13 cellular contexts compared by ENCODE assay signal in the genomic region with DNA sequence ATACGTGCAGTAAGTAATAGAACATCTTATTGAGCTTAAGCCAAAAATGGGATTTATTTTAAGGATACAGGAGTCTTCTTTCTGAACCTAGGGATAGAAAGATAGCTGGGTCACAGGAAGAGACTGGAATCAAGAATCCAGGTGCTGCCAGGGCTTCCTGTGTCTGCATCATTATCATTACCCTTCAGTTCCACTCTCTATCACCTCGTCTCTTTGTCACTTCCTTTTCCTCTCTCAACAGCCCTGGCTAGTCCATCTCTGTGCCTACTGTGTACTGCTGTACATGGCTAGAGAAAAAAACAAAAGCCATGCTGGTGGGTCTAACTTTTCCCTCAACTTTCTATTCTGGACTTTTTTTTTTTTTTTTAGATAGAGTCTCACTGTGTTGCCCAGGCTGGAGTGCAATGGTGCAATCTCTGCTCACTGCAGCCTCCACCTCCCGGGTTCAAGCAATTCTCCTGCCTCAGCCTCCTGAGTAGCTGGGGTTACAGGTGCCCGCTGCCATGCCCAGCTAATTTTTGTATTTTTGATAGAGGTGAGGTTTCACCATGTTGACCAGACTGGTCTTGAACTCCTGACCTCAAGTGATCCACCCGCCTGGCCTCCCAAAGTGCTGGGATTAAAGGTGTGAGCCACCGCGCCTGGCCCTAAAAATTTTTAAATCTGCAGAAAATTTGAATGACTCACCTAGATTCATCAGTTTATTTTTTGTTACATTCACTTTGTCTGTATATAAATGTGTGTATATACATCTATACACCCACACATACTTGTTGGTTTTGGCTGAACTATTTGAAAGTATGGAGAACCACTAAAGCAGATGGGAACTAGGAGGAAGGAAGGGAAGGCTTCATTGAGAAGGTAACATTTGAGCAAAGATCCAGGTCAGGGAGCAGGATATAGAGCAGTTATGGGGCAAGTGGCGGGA. TPM values are rescaled to one million over a fixed set of nuclear protein-coding genes. Genes with fewer than 3 reads are reported as not detected.
DNase-seq lines count a peak whose midpoint lies in the region; ATAC-seq, FAIRE-seq and TF ChIP-seq lines count a peak whose summit lies in the region.
"Had no signal": no experiment of that assay in that cellular context is flagged by ENCODE, and none has a peak within 500 bp of the region (broad histone marks: within the 10 kb centered on the region; RNA-seq: fewer than 3 reads in every experiment).

No MANE protein-coding gene starts in this region.

- ATAC-seq in left cardiac atrium (no peak), HepG2 (no peak), GM19397 (IDR thresholded peaks at IDR 0.05; ENCODE audit: unreplicated experiment) (no peak)
- ATAC-seq: activated CD4-positive, alpha-beta T cell treated with anti-CD3 and anti-CD28 coated beads for 36 hours had no signal

- H3K27ac ChIP-seq in cardiac muscle cell: peak overlapping the region; percentile 83
- H3K27ac ChIP-seq in mammary epithelial cell (ENCODE audit: insufficient read depth, low read depth, low read length): peak overlapping the region; percentile 92
- peak overlapping the region; percentile 66 for H3K27ac ChIP-seq in HepG2 (ENCODE audit: extremely low read length, insufficient read depth, low read length)
- peak overlapping the region; percentile 45 for H3K27ac ChIP-seq in urinary bladder (ENCODE audit: low read depth)
- H3K27ac ChIP-seq in OCI-LY7 (ENCODE audit: low read depth, low read length, poor library complexity, severe bottlenecking): no peak overlapping the region

- no peak for TF ChIP-seq RAD21 in HepG2 (CRISPR knock-in tag; IDR thresholded peaks at IDR 0.05)

- no peaks in the 10 kb centered on the region for H3K27me3 ChIP-seq in cardiac muscle cell
- H3K27me3 ChIP-seq in mammary epithelial cell (ENCODE audit: insufficient read depth, low read length): no peaks in the 10 kb centered on the region
- H3K27me3 ChIP-seq in HepG2 (ENCODE audit: control insufficient read depth in 1 of 2, insufficient read depth in 2 of 2, low read length in 2 of 2): no peaks in the 10 kb centered on the region

- H2AFZ ChIP-seq in mammary epithelial cell (ENCODE audit: low read depth, low read length): peak overlapping the region; percentile 33
- H2AFZ ChIP-seq in HepG2 (ENCODE audit: low read length): no peak overlapping the region
- H2AFZ ChIP-seq in OCI-LY7 (ENCODE audit: low read length): no peak overlapping the region

- in situ Hi-C loops in mammary epithelial cell (cut with MboI; ENCODE audit: low sequenced_read_pairs in 2 of 2): no loop called here
- in situ Hi-C loops in HepG2 (cut with HindIII; ENCODE audit: extremely low pct_ligation_motif_present, low pct_unique_long_range_greater_than_20kb): no loop called here

- POLR2A ChIA-PET in HepG2 (lab: Yijun Ruan, JAX) (interaction anchor here (0.6 kb wide), 1 partner anchor 21 kb away, joined by 3 read pairs; no protein-coding TSS in a partner anchor), OCI-LY7 (lab: Charles Lee) (no interaction called here)

- no peak for TF ChIP-seq POLR2A in HepG2 (IDR thresholded peaks at IDR 0.05; ENCODE audit: insufficient read depth in 1 of 2, low read depth in 2 of 2, low read length in 2 of 2)

- no peak for TF ChIP-seq CTCF in cardiac muscle cell (IDR thresholded peaks at IDR 0.05; ENCODE audit: low read depth, low read length)
- no peak for TF ChIP-seq CTCF in mammary epithelial cell (conservative IDR thresholded peaks at IDR 0.05 in 1 of 2, IDR thresholded peaks at IDR 0.05 in 1 of 2; ENCODE audit: extremely low read depth in 1 of 2, insufficient read depth in 1 of 2, low read depth in 1 of 2, low read length in 2 of 2)
- no peak for TF ChIP-seq CTCF in HepG2 (CRISPR knock-in tag; IDR thresholded peaks at IDR 0.05)
- no peak for TF ChIP-seq CTCF in OCI-LY7 (conservative IDR thresholded peaks at IDR 0.05; ENCODE audit: low read length)

- H3K4me3 ChIP-seq in cardiac muscle cell (no peak overlapping the region), mammary epithelial cell (replicated peaks in 1 of 3; ENCODE audit: insufficient read depth in 1 of 3, low read depth in 2 of 3, low read length in 3 of 3) (peak overlapping the region; percentile 26 to 48 (median 38)), HepG2 (replicated peaks in 1 of 3; ENCODE audit: insufficient read depth in 1 of 3, low read depth in 2 of 3, low read length in 3 of 3) (peak overlapping the region in 1 of 3 experiments; percentile 50; a peak in 2 of 6 replicates), urinary bladder (ENCODE audit: low read depth, low read length) (no peak overlapping the region), OCI-LY7 (ENCODE audit: low read depth, low read length, poor library complexity, severe bottlenecking) (no peak overlapping the region)
- H3K4me3 ChIP-seq: lung had no signal

- CTCF ChIA-PET in mammary epithelial cell (lab: Charles Lee; ENCODE audit: low non-redundant PET): no interaction called here
- CTCF ChIA-PET in HepG2 (lab: Yijun Ruan, JAX; ENCODE audit: low intra/inter-chr PET ratio, low total read pairs): no interaction called here
- CTCF ChIA-PET in OCI-LY7 (lab: Charles Lee; ENCODE audit: unreplicated experiment): no interaction called here

- WGBS in mammary epithelial cell (ENCODE audit: low coverage, missing lambda C conversion rate): 77% methylated on average over 8 of the region's 8 CpGs
- 96% methylated on average over 8 of the region's 8 CpGs for WGBS in HepG2 (ENCODE audit: low lambda C conversion rate)
- WGBS in urinary bladder: 90% methylated on average over 8 of the region's 8 CpGs

- H3K79me2 ChIP-seq in mammary epithelial cell (ENCODE audit: insufficient read depth, low read length) (peaks cover 71% of the 10 kb centered on the region), HepG2 (ENCODE audit: insufficient read depth, low read length) (peaks cover 17% of the 10 kb centered on the region), OCI-LY7 (ENCODE audit: insufficient read depth, low read depth, low read length) (no peaks in the 10 kb centered on the region; the same call in 1 of the 2 replicates)

- intact Hi-C loops in left cardiac atrium (cut with DNase I) (no loop called here), mammary epithelial cell (cut with micrococcal nuclease) (loop anchor here (1.0 to 5.0 kb wide), 3 partner anchors 10 to 43 kb away; a partner anchor contains a TSS), HepG2 (cut with micrococcal nuclease; ENCODE audit: unreplicated experiment) (no loop called here), OCI-LY7 (cut with micrococcal nuclease; ENCODE audit: unreplicated experiment) (no loop called here)

- TF ChIP-seq EP300 in HepG2 (IDR thresholded peaks at IDR 0.05; ENCODE audit: low read depth in 2 of 2, low read length in 2 of 2) (no peak), HepG2 (CRISPR knock-in tag; IDR thresholded peaks at IDR 0.05; ENCODE audit: borderline replicate concordance) (no peak)

- DNase-seq in cardiac muscle cell (ENCODE audit: low read depth in 1 of 2, low spot score in 1 of 2): no peak
- DNase-seq in left cardiac atrium: no peak
- peak; percentile 50 for DNase-seq in mammary epithelial cell
- no peak for DNase-seq in HepG2 (ENCODE audit: low spot score)
- no peak for DNase-seq in activated CD4-positive, alpha-beta T cell treated with anti-CD3 and anti-CD28 coated beads, Interleukin-2, amount 50 U/mL, for 48 hours
- DNase-seq in OCI-LY7 (ENCODE audit: low spot score): no peak
- DNase-seq: activated CD4-positive, alpha-beta T cell treated with anti-CD3 and anti-CD28 coated beads for 36 hours; activated gamma-delta T cell treated with Interleukin-2 at 50 U/mL for 16 hours; DMS79 treated with DMSO at 0.1 percent for 48 hours; NCI-H446 treated with DMSO at 0.1 percent for 48 hours had no signal

- no peaks in the 10 kb centered on the region for H3K9me2 ChIP-seq in OCI-LY7 (ENCODE audit: insufficient read depth, low read length)

- FAIRE-seq in HepG2 (lab: Jason Lieb, UNC): no peak

- dilution Hi-C loops in mammary epithelial cell (cut with HindIII; ENCODE audit: low sequenced_read_pairs): no loop called here

- H3K4me2 ChIP-seq in mammary epithelial cell (ENCODE audit: insufficient read depth, low read depth, low read length) (peak overlapping the region; percentile 89), HepG2 (ENCODE audit: low read depth, low read length) (peak overlapping the region; percentile 70), OCI-LY7 (ENCODE audit: low read length) (no peak overlapping the region)

- BruUV-seq in mammary epithelial cell (replicated peaks; lab: Mats Ljungman, UMichigan): TSS peak; percentile 62
- no TSS peak for BruUV-seq in HepG2 (replicated peaks; lab: Mats Ljungman, UMichigan)
- BruUV-seq in OCI-LY7 (replicated peaks; lab: Mats Ljungman, UMichigan): no TSS peak

- no peaks in the 10 kb centered on the region for H3K9me3 ChIP-seq in cardiac muscle cell (ENCODE audit: low read depth)
- no peaks in the 10 kb centered on the region for H3K9me3 ChIP-seq in mammary epithelial cell (replicated peaks; ENCODE audit: insufficient read depth, low read length)
- H3K9me3 ChIP-seq in HepG2 (ENCODE audit: low read length): no peaks in the 10 kb centered on the region
- H3K9me3 ChIP-seq in OCI-LY7 (ENCODE audit: low read length): no peaks in the 10 kb centered on the region

- H3K4me1 ChIP-seq in cardiac muscle cell (ENCODE audit: low read depth): peaks cover 23% of the 10 kb centered on the region
- peaks cover 50% of the 10 kb centered on the region for H3K4me1 ChIP-seq in mammary epithelial cell (ENCODE audit: insufficient read depth, low read length)
- peaks cover 25% of the 10 kb centered on the region for H3K4me1 ChIP-seq in HepG2 (ENCODE audit: insufficient read depth, low read length)
- H3K4me1 ChIP-seq in urinary bladder (ENCODE audit: insufficient read depth): peaks cover 5% of the 10 kb centered on the region
- H3K4me1 ChIP-seq in OCI-LY7 (ENCODE audit: insufficient read depth, low read length, poor library complexity, severe bottlenecking): no peaks in the 10 kb centered on the region

- no peaks in the 10 kb centered on the region for H3K36me3 ChIP-seq in cardiac muscle cell
- no peaks in the 10 kb centered on the region for H3K36me3 ChIP-seq in mammary epithelial cell (ENCODE audit: insufficient read depth, low read length)
- no peaks in the 10 kb centered on the region; a peak in 1 of 5 replicates for H3K36me3 ChIP-seq in HepG2 (replicated peaks in 1 of 2; ENCODE audit: control insufficient read depth in 1 of 2, insufficient read depth in 2 of 2, low read length in 2 of 2)
- no peaks in the 10 kb centered on the region for H3K36me3 ChIP-seq in urinary bladder (ENCODE audit: insufficient read depth)
- H3K36me3 ChIP-seq in OCI-LY7 (ENCODE audit: insufficient read depth, low read length): no peaks in the 10 kb centered on the region

- H4K20me1 ChIP-seq in mammary epithelial cell (ENCODE audit: insufficient read depth, low read length): no peaks in the 10 kb centered on the region
- no peaks in the 10 kb centered on the region for H4K20me1 ChIP-seq in HepG2 (ENCODE audit: insufficient read depth, low read length)
- no peaks in the 10 kb centered on the region for H4K20me1 ChIP-seq in OCI-LY7 (ENCODE audit: insufficient read depth, low read length)

- H3K9ac ChIP-seq in mammary epithelial cell (ENCODE audit: insufficient read depth, low read length) (peak overlapping the region; percentile 74), HepG2 (ENCODE audit: insufficient read depth, low read depth, low read length) (peak overlapping the region; percentile 10; the same call in 1 of the 2 replicates)

RNA-seq across cellular contexts. Expression of a gene that starts 31.9 kb away (rescaled TPM):
- total RNA-seq in cardiac muscle cell (45.4 and 72.0 TPM in 2 replicates), left cardiac atrium (10 to 100 TPM; 42.9 to 47.8 TPM), mammary epithelial cell (10 to 100 TPM; 34.7 to 47.2 TPM), HepG2 (2016; rRNA removed; fragmentation: Illumina TruSeq; extraction: Trizol) (24.8 and 32.0 TPM in 2 replicates), urinary bladder (37.1 TPM), OCI-LY7 (2022) (40.7 and 40.9 TPM in 2 replicates)
- polyA plus RNA-seq in cardiac muscle cell (34.1 and 51.8 TPM in 2 replicates), mammary epithelial cell (17.4 TPM), HepG2 (2011; rRNA removed) (15.2 and 15.3 TPM in 2 replicates), urinary bladder (27.4 TPM)
- polyA minus RNA-seq in mammary epithelial cell: 114 TPM
- total RNA-seq in HepG2 (2016; cell fraction: cytosol; rRNA removed; fragmentation: Illumina TruSeq; extraction: Trizol; ENCODE audit: low read depth): 8.2 and 8.9 TPM in 2 replicates
- total RNA-seq in HepG2 (2016; cell fraction: insoluble cytoplasmic fraction; rRNA removed; fragmentation: Illumina TruSeq; extraction: Trizol): 25.2 and 27.0 TPM in 2 replicates
- total RNA-seq in HepG2 (2016; cell fraction: membrane; rRNA removed; fragmentation: Illumina TruSeq; extraction: Trizol): 17.6 and 18.3 TPM in 2 replicates
- 21.7 and 24.4 TPM in 2 replicates for total RNA-seq in HepG2 (2016; cell fraction: nucleus; rRNA removed; fragmentation: Illumina TruSeq; extraction: Trizol)
- polyA plus RNA-seq in HepG2 (2011; cell fraction: cytosol; rRNA removed): 13.1 and 13.4 TPM in 2 replicates
- polyA plus RNA-seq in HepG2 (2011; cell fraction: nucleus; rRNA removed): 27.1 and 31.0 TPM in 2 replicates
- polyA plus RNA-seq in HepG2 (2012): 30.9 and 36.8 TPM in 2 replicates
- polyA plus RNA-seq in HepG2 (2016; cell fraction: cytosol; fragmentation: Illumina TruSeq; extraction: Trizol; ENCODE audit: low read depth): 3.9 and 4.2 TPM in 2 replicates
- polyA plus RNA-seq in HepG2 (2016; cell fraction: insoluble cytoplasmic fraction; fragmentation: Illumina TruSeq; extraction: Trizol; ENCODE audit: low read depth): 26.3 and 39.4 TPM in 2 replicates
- polyA plus RNA-seq in HepG2 (2016; cell fraction: membrane; fragmentation: Illumina TruSeq; extraction: Trizol; ENCODE audit: low read depth): 12.1 and 14.1 TPM in 2 replicates
- polyA plus RNA-seq in HepG2 (2016; cell fraction: nucleus; fragmentation: Illumina TruSeq; extraction: Trizol; ENCODE audit: insufficient read depth, low read depth): 34.1 and 39.2 TPM in 2 replicates
- polyA minus RNA-seq in HepG2 (2011; rRNA and poly(A)+ RNA removed; ENCODE audit: low replicate concordance): 27.1 and 39.8 TPM in 2 replicates
- polyA minus RNA-seq in HepG2 (2011; cell fraction: cytosol; rRNA and poly(A)+ RNA removed): 20.1 and 22.2 TPM in 2 replicates
- polyA minus RNA-seq in HepG2 (2011; cell fraction: nucleus; rRNA and poly(A)+ RNA removed): 26.5 and 28.8 TPM in 2 replicates
- total RNA-seq in OCI-LY7 (2014; rRNA removed; shearing (Covaris generic)): 19.7 and 21.5 TPM in 2 replicates

Comparison
In these comparisons a context has a peak if more than half of its experiments do, and no peak if none do; other contexts are left out.
1. H3K4me3 ChIP-seq: peak in mammary epithelial cell (3 of 3); none in cardiac muscle cell (single experiment), urinary bladder (single experiment) and OCI-LY7 (single experiment).